ENCODE assay signal across 9 cellular contexts in the genomic region with DNA sequence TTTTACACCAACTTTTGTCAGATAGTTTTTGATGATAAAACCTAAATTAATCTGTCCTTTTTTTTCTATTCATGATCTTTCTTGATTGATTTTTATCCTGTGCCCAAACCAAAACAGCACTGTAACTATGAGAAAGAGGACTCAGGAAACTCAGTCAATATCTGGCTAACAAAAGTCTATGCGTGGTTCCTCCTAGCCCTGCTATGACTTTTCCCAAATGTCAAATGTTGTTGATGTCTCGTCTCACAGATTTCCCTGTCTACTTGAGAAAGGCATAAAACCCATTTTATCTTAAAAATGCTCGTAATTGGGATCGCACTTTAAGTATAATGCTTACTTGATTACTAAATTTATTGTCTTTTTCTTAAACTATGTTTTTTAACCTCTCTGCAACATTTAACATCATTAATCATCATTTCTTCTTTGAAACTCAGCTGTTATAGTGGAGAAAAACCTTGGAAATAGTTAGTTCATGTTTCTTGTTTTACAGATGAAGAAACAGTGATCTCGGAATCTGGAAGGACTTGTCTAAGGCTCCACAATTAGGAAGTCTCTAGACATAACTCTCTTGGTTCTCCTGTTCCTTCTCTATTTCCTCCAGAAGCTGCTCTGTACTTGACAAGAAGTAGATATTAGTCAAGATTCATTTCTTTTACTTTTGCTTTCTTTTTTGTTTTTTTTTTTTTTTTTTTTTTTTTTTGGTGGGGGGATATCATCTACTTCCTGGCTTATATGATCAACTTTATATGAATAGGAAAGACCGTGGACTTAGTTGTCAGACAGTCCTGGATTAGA. TPM values are rescaled to one million over a fixed set of nuclear protein-coding genes. Genes with fewer than 3 reads are reported as not detected.
DNase-seq lines count a peak whose midpoint lies in the region; ATAC-seq and TF ChIP-seq lines count a peak whose summit lies in the region.
"Had no signal": no experiment of that assay in that cellular context is flagged by ENCODE, and none has a peak within 500 bp of the region (broad histone marks: within the 10 kb centered on the region; RNA-seq: fewer than 3 reads in every experiment).

No MANE protein-coding gene starts in this region.

- H3K9me2 ChIP-seq in GM23338 (ENCODE audit: insufficient read depth) = no peaks in the 10 kb centered on the region; the same call in 1 of the 2 replicates

- TF ChIP-seq CTCF in GM23338 (conservative IDR thresholded peaks at IDR 0.05; ENCODE audit: low read depth in 2 of 2) = no peak
- no peak for TF ChIP-seq CTCF in activated B cell treated with CpG ODN at 0.5 μM for 24 hours (IDR thresholded peaks at IDR 0.05)
- no peak for TF ChIP-seq CTCF in esophagus muscularis mucosa (IDR thresholded peaks at IDR 0.05)
- no peak for TF ChIP-seq CTCF in glutamatergic neuron (IDR thresholded peaks at IDR 0.05; ENCODE audit: partially characterized antibody, unreplicated experiment)

- DNase-seq in GM23338 (ENCODE audit: low spot score) (no peak), activated B cell treated with CpG ODN at 0.5 μM for 24 hours (no peak), esophagus muscularis mucosa (ENCODE audit: extremely low spot score) (no peak), SW 1271 (lab: John Stamatoyannopoulos, UW) (no peak), glutamatergic neuron (no peak)
- peak in 3 of 10 donors; percentile 36 to 50 (median 41) for DNase-seq in naive thymus-derived CD8-positive, alpha-beta T cell
- DNase-seq: KG1 had no signal

- no peak for TF ChIP-seq POLR2A in esophagus muscularis mucosa (IDR thresholded peaks at IDR 0.05; ENCODE audit: low read depth)

- H4K20me1 ChIP-seq in GM23338 (replicated peaks; ENCODE audit: insufficient read depth) = no peaks in the 10 kb centered on the region

- CTCF ChIA-PET in activated B cell treated with CpG ODN at 0.5 μM for 24 hours (lab: Charles Lee) = no interaction called here

- intact Hi-C loops in activated B cell treated with CpG ODN at 0.5 μM for 24 hours (cut with micrococcal nuclease) = loop anchor here (1.0 to 2.0 kb wide), 3 partner anchors 8 to 14 kb away; no protein-coding TSS in a partner anchor
- intact Hi-C loops in esophagus muscularis mucosa (cut with DNase I) = no loop called here

- no peaks in the 10 kb centered on the region for H3K36me3 Mint-ChIP-seq in GM23338 (ENCODE audit: low read depth)
- no peaks in the 10 kb centered on the region for H3K36me3 Mint-ChIP-seq in activated B cell treated with CpG ODN at 0.5 μM for 24 hours (ENCODE audit: low read depth)
- no peaks in the 10 kb centered on the region for H3K36me3 Mint-ChIP-seq in naive thymus-derived CD8-positive, alpha-beta T cell
- H3K36me3 Mint-ChIP-seq in glutamatergic neuron (ENCODE audit: unreplicated experiment) = no peaks in the 10 kb centered on the region

- H3K4me1 Mint-ChIP-seq in GM23338 = no peaks in the 10 kb centered on the region
- peaks cover 58% of the 10 kb centered on the region for H3K4me1 Mint-ChIP-seq in activated B cell treated with CpG ODN at 0.5 μM for 24 hours
- H3K4me1 Mint-ChIP-seq in naive thymus-derived CD8-positive, alpha-beta T cell = peaks cover 41 to 84% (median 70%) of the 10 kb centered on the region in 4 donors
- H3K4me1 Mint-ChIP-seq in glutamatergic neuron (ENCODE audit: low read depth, unreplicated experiment) = no peaks in the 10 kb centered on the region

- H3F3A ChIP-seq in GM23338 (replicated peaks; ENCODE audit: low read depth) = no peaks in the 10 kb centered on the region

- peaks cover 2% of the 10 kb centered on the region for H3K27me3 Mint-ChIP-seq in GM23338 (ENCODE audit: insufficient read depth, low read depth, poor library complexity)
- H3K27me3 Mint-ChIP-seq in activated B cell treated with CpG ODN at 0.5 μM for 24 hours = no peaks in the 10 kb centered on the region
- H3K27me3 Mint-ChIP-seq in naive thymus-derived CD8-positive, alpha-beta T cell = no peaks in the 10 kb centered on the region
- H3K27me3 Mint-ChIP-seq in glutamatergic neuron (ENCODE audit: unreplicated experiment) = peaks cover 1% of the 10 kb centered on the region

- no peak for TF ChIP-seq EP300 in esophagus muscularis mucosa (IDR thresholded peaks at IDR 0.05)

- POLR2A ChIA-PET in activated B cell treated with CpG ODN at 0.5 μM for 24 hours (lab: Charles Lee) = interaction anchor here (0.6 to 1.5 kb wide), 9 partner anchors 9 to 250 kb away, joined by 3 to 19 read pairs (median 8); no protein-coding TSS in a partner anchor
- POLR2A ChIA-PET in naive thymus-derived CD8-positive, alpha-beta T cell (lab: Charles Lee) = interaction anchor here (0.7 to 1.4 kb wide), 7 partner anchors 9 to 86 kb away, joined by 3 to 10 read pairs (median 5); no protein-coding TSS in a partner anchor

- H2AFZ ChIP-seq in GM23338 = 0 out of 2 replicates have a peak overlapping the region, but pooled peaks have one; percentile 25

- H3K4me1 ChIP-seq in GM23338 (ENCODE audit: insufficient read depth) (no peaks in the 10 kb centered on the region), esophagus muscularis mucosa (no peaks in the 10 kb centered on the region)

- H3K9me3 ChIP-seq in esophagus muscularis mucosa = no peaks in the 10 kb centered on the region

- WGBS in esophagus muscularis mucosa = 78% methylated on average over 6 of the region's 6 CpGs

- H3K79me2 ChIP-seq in GM23338 (replicated peaks; ENCODE audit: insufficient read depth) = no peaks in the 10 kb centered on the region

- no peak overlapping the region for H3K4me2 ChIP-seq in GM23338

- H3K4me3 ChIP-seq in GM23338 (no peak overlapping the region), esophagus muscularis mucosa (no peak overlapping the region)

- H3K27me3 ChIP-seq in GM23338 (ENCODE audit: insufficient read depth) (no peaks in the 10 kb centered on the region), esophagus muscularis mucosa (no peaks in the 10 kb centered on the region)

- no peaks in the 10 kb centered on the region for H3K9me3 Mint-ChIP-seq in GM23338
- no peaks in the 10 kb centered on the region for H3K9me3 Mint-ChIP-seq in activated B cell treated with CpG ODN at 0.5 μM for 24 hours
- peaks cover 0 to 9% (median 0%) of the 10 kb centered on the region in 9 donors for H3K9me3 Mint-ChIP-seq in naive thymus-derived CD8-positive, alpha-beta T cell
- no peaks in the 10 kb centered on the region for H3K9me3 Mint-ChIP-seq in glutamatergic neuron (ENCODE audit: unreplicated experiment)

- H3K36me3 ChIP-seq in GM23338 (ENCODE audit: insufficient read depth) (no peaks in the 10 kb centered on the region), esophagus muscularis mucosa (no peaks in the 10 kb centered on the region)

- ATAC-seq in GM18498 (IDR thresholded peaks at IDR 0.05; ENCODE audit: unreplicated experiment) (peak; percentile 66), GM23338 (no peak), activated B cell treated with CpG ODN at 0.5 μM for 24 hours (ENCODE audit: low read depth) (peak; percentile 78), GM18519 (IDR thresholded peaks at IDR 0.05; ENCODE audit: low FRiP score, unreplicated experiment) (no peak)
- peak; percentile 42 to 47 for ATAC-seq in naive thymus-derived CD8-positive, alpha-beta T cell

- H3K4me3 Mint-ChIP-seq in GM23338 = no peak overlapping the region
- peak overlapping the region; percentile 75 for H3K4me3 Mint-ChIP-seq in activated B cell treated with CpG ODN at 0.5 μM for 24 hours
- H3K4me3 Mint-ChIP-seq in naive thymus-derived CD8-positive, alpha-beta T cell = peak overlapping the region; percentile 60 to 92 (median 82)
- no peak overlapping the region for H3K4me3 Mint-ChIP-seq in glutamatergic neuron (ENCODE audit: unreplicated experiment)

- H3K27ac ChIP-seq in GM23338 (ENCODE audit: low read depth) = no peak overlapping the region
- H3K27ac ChIP-seq in esophagus muscularis mucosa (replicated peaks in 1 of 4) = no peak overlapping the region

- H3K27ac Mint-ChIP-seq in GM23338 = no peak overlapping the region
- H3K27ac Mint-ChIP-seq in activated B cell treated with CpG ODN at 0.5 μM for 24 hours = peak overlapping the region; percentile 86
- H3K27ac Mint-ChIP-seq in naive thymus-derived CD8-positive, alpha-beta T cell = peak overlapping the region; percentile 97 to 100 (median 97)
- H3K27ac Mint-ChIP-seq in glutamatergic neuron (ENCODE audit: unreplicated experiment) = no peak overlapping the region

TF ChIP-seq in GM23338, 12 proteins besides CTCF, POLR2A, EP300 and RAD21 (continues in another document):
- no peak for TF ChIP-seq EZH2phosphoT487 (IDR thresholded peaks at IDR 0.05; ENCODE audit: unreplicated experiment)
- TF ChIP-seq, protein P1, sequence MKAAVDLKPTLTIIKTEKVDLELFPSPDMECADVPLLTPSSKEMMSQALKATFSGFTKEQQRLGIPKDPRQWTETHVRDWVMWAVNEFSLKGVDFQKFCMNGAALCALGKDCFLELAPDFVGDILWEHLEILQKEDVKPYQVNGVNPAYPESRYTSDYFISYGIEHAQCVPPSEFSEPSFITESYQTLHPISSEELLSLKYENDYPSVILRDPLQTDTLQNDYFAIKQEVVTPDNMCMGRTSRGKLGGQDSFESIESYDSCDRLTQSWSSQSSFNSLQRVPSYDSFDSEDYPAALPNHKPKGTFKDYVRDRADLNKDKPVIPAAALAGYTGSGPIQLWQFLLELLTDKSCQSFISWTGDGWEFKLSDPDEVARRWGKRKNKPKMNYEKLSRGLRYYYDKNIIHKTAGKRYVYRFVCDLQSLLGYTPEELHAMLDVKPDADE (IDR thresholded peaks at IDR 0.05) = no peak
- TF ChIP-seq CREB1 (CRISPR knock-in tag; IDR thresholded peaks at IDR 0.05; ENCODE audit: low read depth) = no peak
- TF ChIP-seq POLR2AphosphoS5 (IDR thresholded peaks at IDR 0.05; ENCODE audit: low read depth) = no peak
- no peak for TF ChIP-seq EZH2 (IDR thresholded peaks at IDR 0.05; ENCODE audit: low read depth, unreplicated experiment)
- no peak for TF ChIP-seq JUNB (IDR thresholded peaks at IDR 0.05; ENCODE audit: unreplicated experiment)
- TF ChIP-seq NANOG (IDR thresholded peaks at IDR 0.05; ENCODE audit: borderline replicate concordance) = no peak
- no peak for TF ChIP-seq ZNF114 (CRISPR knock-in tag; IDR thresholded peaks at IDR 0.05)

RNA-seq across cellular contexts. Expression of gene PTPRC, which starts 26.2 kb away (rescaled TPM):
- 0.10 TPM in 1 of 2 replicates, not detected in the other for total RNA-seq in GM23338 (2014; rRNA removed; shearing (Covaris generic))
- 0.43 and 0.52 TPM in 2 replicates for polyA plus RNA-seq in GM23338 (2016; fragmentation: Nextera tagmentation; extraction: Ambion mirVana)
- total RNA-seq in activated B cell treated with CpG ODN at 0.5 μM for 24 hours = 426 and 506 TPM in 2 replicates
- total RNA-seq in naive thymus-derived CD8-positive, alpha-beta T cell = 100 to 1,000 TPM; 906 to 970 TPM
- 1,000 to 10,000 TPM in 2 of 3 donors, 100 to 1,000 TPM in 1; 980 to 1,253 (median 1,023) TPM for polyA plus RNA-seq in naive thymus-derived CD8-positive, alpha-beta T cell
- 10 to 100 TPM in 2 of 4 donors, 1 to 10 TPM in 2; 7.0 to 40.3 (median 10.0) TPM for total RNA-seq in esophagus muscularis mucosa
- total RNA-seq in glutamatergic neuron (ENCODE audit: unreplicated experiment) = not detected

Comparison
In these comparisons a context has a peak if more than half of its experiments do, and no peak if none do; other contexts are left out.
1. ATAC-seq: peak in GM18498 (single experiment), activated B cell treated with CpG ODN at 0.5 μM for 24 hours (single experiment) and naive thymus-derived CD8-positive, alpha-beta T cell (2 of 2); none in GM23338 (single experiment) and GM18519 (single experiment).
2. H3K27ac Mint-ChIP-seq: peak in activated B cell treated with CpG ODN at 0.5 μM for 24 hours (single experiment) and naive thymus-derived CD8-positive, alpha-beta T cell (10 of 10); none in GM23338 (single experiment) and glutamatergic neuron (single experiment).
3. H3K4me3 Mint-ChIP-seq: peak in activated B cell treated with CpG ODN at 0.5 μM for 24 hours (single experiment) and naive thymus-derived CD8-positive, alpha-beta T cell (10 of 10); none in GM23338 (single experiment) and glutamatergic neuron (single experiment).
4. RNA of gene PTPRC, which starts 26.2 kb away (total RNA-seq): 906 to 970 TPM in naive thymus-derived CD8-positive, alpha-beta T cell and 426 to 506 TPM in activated B cell treated with CpG ODN at 0.5 μM for 24 hours; 7.0 to 40.3 TPM in esophagus muscularis mucosa, 0.10 TPM in GM23338 and not detected in glutamatergic neuron (single experiment); every median in the first group is over 10 times any median in the second.